9 cellular contexts compared by ENCODE assay signal in genomic region chr20:51750037-51750769, GRCh38. TPM values are rescaled to one million over a fixed set of nuclear protein-coding genes. Genes with fewer than 3 reads are reported as not detected.
DNase-seq lines count a peak whose midpoint lies in the region; ATAC-seq and TF ChIP-seq lines count a peak whose summit lies in the region.
"Had no signal": no experiment of that assay in that cellular context is flagged by ENCODE, and none has a peak within 500 bp of the region (broad histone marks: within the 10 kb centered on the region; RNA-seq: fewer than 3 reads in every experiment).

No MANE protein-coding gene starts in this region.

- peaks cover 4% of the 10 kb centered on the region for H3K27me3 Mint-ChIP-seq in CD4-positive, alpha-beta T cell

- no peak for ATAC-seq in GM18517 (IDR thresholded peaks at IDR 0.05; ENCODE audit: unreplicated experiment)
- ATAC-seq in CD4-positive, alpha-beta T cell (ENCODE audit: poor library complexity): no peak

- H3K27ac ChIP-seq in CD4-positive, alpha-beta T cell (ENCODE audit: low read depth, low read length): no peak overlapping the region
- H3K27ac ChIP-seq: SK-N-MC had no signal

- no peaks in the 10 kb centered on the region for H3K27me3 ChIP-seq in CD4-positive, alpha-beta T cell (ENCODE audit: control insufficient read depth, insufficient read depth, low read length)

- H3K36me3 Mint-ChIP-seq in CD4-positive, alpha-beta T cell (ENCODE audit: low read depth): no peaks in the 10 kb centered on the region

- in situ Hi-C loops in astrocyte of the spinal cord (cut with HindIII; ENCODE audit: low sequenced_read_pairs): no loop called here

- intact Hi-C loops in CD4-positive, alpha-beta T cell (cut with DNase I, micrococcal nuclease): no loop called here

- no peak overlapping the region for H3K4me3 Mint-ChIP-seq in CD4-positive, alpha-beta T cell

- no peak overlapping the region for H3K27ac Mint-ChIP-seq in CD4-positive, alpha-beta T cell

- no peaks in the 10 kb centered on the region for H3K4me1 Mint-ChIP-seq in CD4-positive, alpha-beta T cell (ENCODE audit: low read depth)

- no peak for TF ChIP-seq CTCF in astrocyte of the spinal cord (IDR thresholded peaks at IDR 0.05; ENCODE audit: low read depth, low read length)
- no peak for TF ChIP-seq CTCF in CD4-positive, alpha-beta T cell (IDR thresholded peaks at IDR 0.05)

- CTCF ChIA-PET in CD4-positive, alpha-beta T cell (lab: Charles Lee): no interaction called here

- H3K4me3 ChIP-seq in astrocyte of the spinal cord (ENCODE audit: low read depth, low read length): no peak overlapping the region
- H3K4me3 ChIP-seq: SK-N-MC had no signal

- H3K9me3 ChIP-seq in CD4-positive, alpha-beta T cell (ENCODE audit: control insufficient read depth, low read length): no peaks in the 10 kb centered on the region

- DNase-seq in GM04503 (ENCODE audit: low read depth) (peak; percentile 83), MV-4-11 (lab: John Stamatoyannopoulos, UW) (peak; percentile 4), astrocyte of the spinal cord (ENCODE audit: low read depth, low spot score) (peak; percentile 88), islet precursor cell (peak; percentile 80), iPS-NIHi7 (ENCODE audit: extremely low spot score) (no peak)
- peak; percentile 13 for DNase-seq in stimulated activated CD4-positive, alpha-beta T cell treated with anti-CD3 and anti-CD28 coated beads, Interleukin-2, amount 100 ng/mL, for 4 hours (ENCODE audit: low read depth)
- DNase-seq in CD4-positive, alpha-beta T cell: no peak

- POLR2A ChIA-PET in CD4-positive, alpha-beta T cell (lab: Charles Lee): no interaction called here

- no peaks in the 10 kb centered on the region for H3K9me3 Mint-ChIP-seq in CD4-positive, alpha-beta T cell

RNA-seq across cellular contexts. Expression of gene ATP9A, which starts 18.0 kb away (rescaled TPM):
- total RNA-seq in CD4-positive, alpha-beta T cell: under 1 TPM; 0.11 to 0.19 TPM

RNA-seq across cellular contexts. Expression of gene SALL4, which starts 52.1 kb away (rescaled TPM):
- under 1 TPM; 0.05 to 0.08 TPM for total RNA-seq in CD4-positive, alpha-beta T cell

Comparison
In these comparisons a context has a peak if more than half of its experiments do, and no peak if none do; other contexts are left out.
1. DNase-seq: peak in GM04503 (single experiment), MV-4-11 (single experiment), astrocyte of the spinal cord (single experiment), islet precursor cell (single experiment) and stimulated activated CD4-positive, alpha-beta T cell treated with anti-CD3 and anti-CD28 coated beads, Interleukin-2, amount 100 ng/mL, for 4 hours (single experiment); none in iPS-NIHi7 (single experiment) and CD4-positive, alpha-beta T cell (0 of 10).